Comparison of ENCODE assay signal across 8 cellular contexts in genomic region chr7:157138424-157139141, GRCh38. TPM values are rescaled to one million over a fixed set of nuclear protein-coding genes. Genes with fewer than 3 reads are reported as not detected.
DNase-seq lines count a peak whose midpoint lies in the region; ATAC-seq, FAIRE-seq and TF ChIP-seq lines count a peak whose summit lies in the region.

Gene UBE3C, plus strand, starts transcription at chr7:157138926. Its CDS starts 347 bp downstream, at chr7:157139273.

- ATAC-seq in HG02798 (IDR thresholded peaks at IDR 0.05; ENCODE audit: poor library complexity, unreplicated experiment): peak; percentile 89

- H3K27ac ChIP-seq in transverse colon: peak within 1 kb of the TSS; percentile 93 to 99 (median 96)

- TF ChIP-seq CTCF in transverse colon (IDR thresholded peaks at IDR 0.05): no peak

- no peak for TF ChIP-seq EP300 in transverse colon (IDR thresholded peaks at IDR 0.05; ENCODE audit: low read depth)

- peaks cover 29% of the 10 kb centered on the region for H3K4me1 ChIP-seq in adipocyte (ENCODE audit: control insufficient read depth, insufficient read depth, low read length)
- peaks cover 17 to 26% (median 18%) of the 10 kb centered on the region in 4 donors for H3K4me1 ChIP-seq in transverse colon

- H3K9me3 ChIP-seq in adipocyte (ENCODE audit: control insufficient read depth, low read length) (no peaks in the 10 kb centered on the region), transverse colon (no peaks in the 10 kb centered on the region)

- peak within 1 kb of the TSS; percentile 98 for H3K4me3 ChIP-seq in adipocyte (ENCODE audit: low read length)
- peak within 1 kb of the TSS; percentile 66 to 89 (median 77) for H3K4me3 ChIP-seq in transverse colon

- peak; percentile 53 for TF ChIP-seq POLR2A in GM12891 (IDR thresholded peaks at IDR 0.05; ENCODE audit: low read depth, low read length)
- TF ChIP-seq POLR2A in transverse colon (IDR thresholded peaks at IDR 0.05): peak; percentile 55

- no peaks in the 10 kb centered on the region for H3K27me3 ChIP-seq in adipocyte (replicated peaks; ENCODE audit: control insufficient read depth, insufficient read depth, low read length)
- no peaks in the 10 kb centered on the region for H3K27me3 ChIP-seq in transverse colon

- FAIRE-seq in GM12891 (lab: Jason Lieb, UNC): peak; percentile 97

- in situ Hi-C loops in transverse colon (cut with MboI; ENCODE audit: low pct_ligation_motif_present in 1 of 4, low pct_unique_long_range_greater_than_20kb in 1 of 4, low sequenced_read_pairs in 3 of 4): loop anchor here in 3 of 4 donors (10.0 to 25.0 kb wide), 2 partner anchors 176 to 184 kb away; no protein-coding TSS in a partner anchor

- 1% methylated on average over 79 of the region's 84 CpGs; no CpG with 5 or more reads in 1 of the 2 donors for WGBS in transverse colon (ENCODE audit: low coverage in 1 of 2), 2 donors

- DNase-seq in GM12891 (ENCODE audit: insufficient read length, low spot score) (peak; percentile 95), NCI-H1436 treated with DMSO at 0.1 percent for 48 hours (lab: John Stamatoyannopoulos, UW) (peak; percentile 46), T follicular helper cell (ENCODE audit: low read depth) (peak; percentile 88), adipocyte (ENCODE audit: low read depth) (peak; percentile 97), cardiac septum (ENCODE audit: low spot score) (peak; percentile 95), pons (ENCODE audit: low spot score) (peak; percentile 85), transverse colon (peak; percentile 92)

- H3K9ac ChIP-seq in adipocyte (ENCODE audit: low read length): peak within 1 kb of the TSS; percentile 93

- intact Hi-C loops in cardiac septum (cut with DNase I) (loop anchor here (5.0 to 10.0 kb wide), 2 partner anchors 186 to 556 kb away; no protein-coding TSS in a partner anchor), transverse colon (cut with DNase I; ENCODE audit: low total_unique reads) (no loop called here)

- H3K36me3 ChIP-seq in adipocyte (ENCODE audit: control insufficient read depth, insufficient read depth, low read length, severe bottlenecking) (peaks cover 15% of the 10 kb centered on the region), transverse colon (no peaks in the 10 kb centered on the region)

TF ChIP-seq in GM12891, 5 proteins besides CTCF, POLR2A, EP300 and RAD21:
- TF ChIP-seq TAF1 (IDR thresholded peaks at IDR 0.05; ENCODE audit: low read depth, low read length) (0 out of 2 replicates have a peak, but pooled peaks have one; percentile 47), SPI1 (IDR thresholded peaks at IDR 0.05; ENCODE audit: low read depth, low read length) (no peak), PAX5 (IDR thresholded peaks at IDR 0.05; ENCODE audit: insufficient read depth, low read length, severe bottlenecking) (no peak)

RNA-seq across cellular contexts. Expression of gene UBE3C, which starts in this region (rescaled TPM):
- polyA plus RNA-seq in GM12891 (2012; ENCODE audit: low read depth, missing spikeins): 24.6 TPM
- 50.8 TPM for total RNA-seq in cardiac septum
- total RNA-seq in transverse colon: 10 to 100 TPM; 47.9 to 91.8 (median 66.2) TPM

Comparison
In these comparisons a context has a peak if more than half of its experiments do, and no peak if none do; other contexts are left out.
1. Peak in every context shown above with its lines: DNase-seq, ATAC-seq, H3K4me3 ChIP-seq and H3K27ac ChIP-seq.
2. DNase-seq: peak in every context shown above with its lines; median percentile 97 in adipocyte; 95 in GM12891; 95 in cardiac septum; 92 in transverse colon; 88 in T follicular helper cell; 85 in pons; 46 in NCI-H1436 treated with DMSO at 0.1 percent for 48 hours.